In genomic region chr14:101039031-101039754, GRCh38 we compare ENCODE assay signal across 27 cellular contexts.
"Had no signal": no experiment of that assay in that cellular context is flagged by ENCODE, and none has a peak within 500 bp of the region (broad histone marks: within the 10 kb centered on the region; RNA-seq: fewer than 3 reads in every experiment).

No MANE protein-coding gene starts in this region.

- FAIRE-seq: endometrium had no signal

- H3K9me3 ChIP-seq: colonic mucosa, esophagus squamous epithelium, gastrocnemius medialis, heart left ventricle, left lung had no signal

- H3K27ac Mint-ChIP-seq: dendritic cell treated with granulocyte-macrophage colony-stimulating factor and Interleukin-4, amounts not matched to agents 40 ng/mL and 50 ng/mL, for 4 days; effector memory CD8-positive, alpha-beta T cell; endodermal cell; immature natural killer cell; memory B cell had no signal

- H3K4me1 Mint-ChIP-seq: immature natural killer cell, memory B cell had no signal

- H3K4me3 ChIP-seq: colonic mucosa, esophagus squamous epithelium, gastrocnemius medialis, heart left ventricle, hepatocyte, left lung, lung had no signal

- DNase-seq: colonic mucosa; cortex of kidney; effector CD8-positive, alpha-beta T cell; effector memory CD8-positive, alpha-beta T cell; endodermal cell; erythroblast; esophagus squamous epithelium; foreskin fibroblast; foreskin melanocyte; gastrocnemius medialis; hypothalamus; immature natural killer cell; islet precursor cell; left cardiac atrium; left ventricle myocardium superior; mammary epithelial cell; mesendoderm; midbrain had no signal

- H3K36me3 Mint-ChIP-seq: immature natural killer cell, memory B cell had no signal

- H3K27me3 Mint-ChIP-seq: dendritic cell treated with granulocyte-macrophage colony-stimulating factor and Interleukin-4, amounts not matched to agents 40 ng/mL and 50 ng/mL, for 4 days; memory B cell had no signal

- H3K36me3 ChIP-seq: colonic mucosa, esophagus squamous epithelium, gastrocnemius medialis, heart left ventricle, left lung had no signal

- H3K4me1 ChIP-seq: colonic mucosa, esophagus squamous epithelium, gastrocnemius medialis, heart left ventricle, left lung had no signal

- H3K4me3 Mint-ChIP-seq: dendritic cell treated with granulocyte-macrophage colony-stimulating factor and Interleukin-4, amounts not matched to agents 40 ng/mL and 50 ng/mL, for 4 days; effector memory CD8-positive, alpha-beta T cell; endodermal cell; immature natural killer cell; memory B cell had no signal

- H3K27ac ChIP-seq: colonic mucosa, epithelial cell of prostate, esophagus squamous epithelium, gastrocnemius medialis, heart left ventricle, left lung had no signal

- H3K9me3 Mint-ChIP-seq: dendritic cell treated with granulocyte-macrophage colony-stimulating factor and Interleukin-4, amounts not matched to agents 40 ng/mL and 50 ng/mL, for 4 days; effector memory CD8-positive, alpha-beta T cell; endodermal cell; immature natural killer cell had no signal

- H3K27me3 ChIP-seq: colonic mucosa, esophagus squamous epithelium, gastrocnemius medialis, hepatocyte, left lung had no signal

- ATAC-seq: effector memory CD8-positive, alpha-beta T cell; esophagus mucosa; gastrocnemius medialis; heart left ventricle; left cardiac atrium; left lung; left ventricle myocardium superior had no signal
